ENCODE assay signal across 1 cellular context in genomic region chr2:197499594-197500502, GRCh38.
TF ChIP-seq lines count a peak whose summit lies in the region.

Gene HSPD1, minus strand, starts transcription at chr2:197499840. Its CDS starts 992 bp downstream, at chr2:197498848.
Gene HSPE1, plus strand, starts transcription at chr2:197500379. Its CDS starts 58 bp downstream, at chr2:197500437.

TF ChIP-seq in GM12878, 131 proteins besides CTCF, POLR2A, EP300 and RAD21 (continued from another document and continues in another):
- TF ChIP-seq E2F8 (IDR thresholded peaks at IDR 0.05; ENCODE audit: low read depth, partially characterized antibody) (peak; percentile 97), REST (IDR thresholded peaks at IDR 0.05; ENCODE audit: low read depth, low read length) (no peak), TBL1XR1 (IDR thresholded peaks at IDR 0.05; ENCODE audit: low read depth, low read length) (no peak; the same call in none of the 2 replicates), STAT1 (conservative IDR thresholded peaks at IDR 0.05) (0 out of 2 replicates have a peak, but pooled peaks have one; percentile 27), CHD2 (IDR thresholded peaks at IDR 0.05; ENCODE audit: borderline replicate concordance, low read depth, low read length) (peak; percentile 85), ZNF274 (IDR thresholded peaks at IDR 0.05; ENCODE audit: insufficient read depth, insufficient read length) (no peak), MAX (IDR thresholded peaks at IDR 0.05; ENCODE audit: low read depth, low read length) (peak; percentile 62), SMC3 (IDR thresholded peaks at IDR 0.05; ENCODE audit: borderline replicate concordance, low read length) (no peak), HDAC6 (IDR thresholded peaks at IDR 0.05; ENCODE audit: unreplicated experiment) (no peak), NFYA (IDR thresholded peaks at IDR 0.05; ENCODE audit: borderline replicate concordance, low read depth, low read length) (no peak), NFIC (IDR thresholded peaks at IDR 0.05; ENCODE audit: low read depth, low read length) (peak; percentile 44; the same call in 1 of the 2 replicates), BCLAF1 (IDR thresholded peaks at IDR 0.05) (no peak), FOS (IDR thresholded peaks at IDR 0.05; ENCODE audit: borderline replicate concordance, extremely low read depth, insufficient read length) (peak; percentile 85), EED (IDR thresholded peaks at IDR 0.05; ENCODE audit: low read depth) (peak; percentile 63; the same call in 1 of the 2 replicates), NBN (IDR thresholded peaks at IDR 0.05) (peak; percentile 100), SKIL (IDR thresholded peaks at IDR 0.05; ENCODE audit: low read depth, poor library complexity, severe bottlenecking) (peak; percentile 97), YBX1 (IDR thresholded peaks at IDR 0.05) (peak; percentile 98), NRF1 (conservative IDR thresholded peaks at IDR 0.05; ENCODE audit: low read depth, low read length) (peak; percentile 81), MEF2A (IDR thresholded peaks at IDR 0.05; ENCODE audit: insufficient read depth, low read depth, low read length) (peak; percentile 49; the same call in 1 of the 2 replicates), BACH1 (IDR thresholded peaks at IDR 0.05; ENCODE audit: borderline replicate concordance) (peak; percentile 90), SIX5 (IDR thresholded peaks at IDR 0.05; ENCODE audit: low read depth, low read length, severe bottlenecking) (peak; percentile 41), MTA3 (IDR thresholded peaks at IDR 0.05; ENCODE audit: borderline replicate concordance, low read length) (no peak), SP1 (IDR thresholded peaks at IDR 0.05; ENCODE audit: low read depth, low read length) (peak; percentile 91), ZNF592 (IDR thresholded peaks at IDR 0.05) (peak; percentile 83), POLR2AphosphoS5 (IDR thresholded peaks at IDR 0.05; ENCODE audit: low read length) (peak; percentile 90), ZSCAN29 (IDR thresholded peaks at IDR 0.05) (0 out of 2 replicates have a peak, but pooled peaks have one; percentile 78), JUND (IDR thresholded peaks at IDR 0.05; ENCODE audit: low read depth, low read length) (peak; percentile 7; the same call in 1 of the 2 replicates), SRF (IDR thresholded peaks at IDR 0.05; ENCODE audit: low read depth in 2 of 2, low read length in 2 of 2) (peak in 1 of 2 experiments; percentile 80; a peak in 2 of 4 replicates), CREM (IDR thresholded peaks at IDR 0.05; ENCODE audit: low read depth) (peak; percentile 97), JUNB (IDR thresholded peaks at IDR 0.05) (peak; percentile 81), ATF2 (IDR thresholded peaks at IDR 0.05; ENCODE audit: low read length) (no peak; the same call in 1 of the 2 replicates), BMI1 (IDR thresholded peaks at IDR 0.05; ENCODE audit: borderline replicate concordance) (no peak), SUZ12 (IDR thresholded peaks at IDR 0.05; ENCODE audit: unreplicated experiment) (no peak), TAF1 (IDR thresholded peaks at IDR 0.05; ENCODE audit: borderline replicate concordance, low read depth, low read length) (peak; percentile 96), ZNF687 (IDR thresholded peaks at IDR 0.05) (peak; percentile 67)
